Comparison of ENCODE assay signal across 8 cellular contexts in genomic region chr1:246932366-246932700, GRCh38. TPM values are rescaled to one million over a fixed set of nuclear protein-coding genes. Genes with fewer than 3 reads are reported as not detected.
DNase-seq lines count a peak whose midpoint lies in the region; ATAC-seq, FAIRE-seq and TF ChIP-seq lines count a peak whose summit lies in the region.

No MANE protein-coding gene starts in this region.

- no peaks in the 10 kb centered on the region for H3K9me2 ChIP-seq in SU-DHL-6 (replicated peaks; ENCODE audit: insufficient read depth, low read length)

- H3K9ac ChIP-seq in ES-I3 (ENCODE audit: low read depth, low read length) (peak overlapping the region; percentile 96), SU-DHL-6 (ENCODE audit: low read length) (peak overlapping the region; percentile 77)

- H3K4me3 ChIP-seq in SU-DHL-6 (ENCODE audit: insufficient read depth, low read length, poor library complexity, severe bottlenecking), result peak overlapping the region; percentile 73
- H3K4me3 ChIP-seq in fibroblast of the aortic adventitia (ENCODE audit: low read depth, low read length), result peak overlapping the region; percentile 71
- peak overlapping the region; percentile 96 to 98 for H3K4me3 ChIP-seq in prostate gland

- ATAC-seq in GM18505 (IDR thresholded peaks at IDR 0.05; ENCODE audit: unreplicated experiment), result no peak

- H3K36me3 ChIP-seq in ES-I3 (ENCODE audit: insufficient read depth, low read length), result no peaks in the 10 kb centered on the region; the same call in 1 of the 2 replicates
- no peaks in the 10 kb centered on the region; the same call in 1 of the 2 replicates for H3K36me3 ChIP-seq in SU-DHL-6 (ENCODE audit: low read length)
- H3K36me3 ChIP-seq in prostate gland, result no peaks in the 10 kb centered on the region

- intact Hi-C loops in prostate gland (cut with DNase I), result loop anchor here (10.0 kb wide), 1 partner anchor 172 kb away; the partner anchor contains the start of gene ZNF669

- H3K27ac ChIP-seq in SU-DHL-6 (ENCODE audit: low read depth, low read length), result peak overlapping the region; percentile 94
- H3K27ac ChIP-seq in prostate gland, result peak overlapping the region; percentile 92 to 97

- no peaks in the 10 kb centered on the region for H3K4me1 ChIP-seq in ES-I3 (ENCODE audit: insufficient read depth, low read length)
- H3K4me1 ChIP-seq in prostate gland (replicated peaks), result peaks cover 3% of the 10 kb centered on the region

- H3K4me2 ChIP-seq in SU-DHL-6 (ENCODE audit: low read depth, low read length, poor library complexity, severe bottlenecking), result peak overlapping the region; percentile 94

- DNase-seq in fibroblast of the aortic adventitia (ENCODE audit: low read depth) (no peak), prostate gland (ENCODE audit: low spot score) (no peak), cerebellum (ENCODE audit: low spot score) (no peak), T-helper 9 cell (no peak), H54 (ENCODE audit: insufficient read length, low spot score) (no peak)

- no peaks in the 10 kb centered on the region for H4K20me1 ChIP-seq in SU-DHL-6 (ENCODE audit: low read depth, low read length)

- 11% methylated on average over 8 of the region's 8 CpGs for WGBS in prostate gland

- FAIRE-seq in H54 (lab: Jason Lieb, UNC), result no peak

- TF ChIP-seq POLR2A in prostate gland (IDR thresholded peaks at IDR 0.05), result no peak
- TF ChIP-seq POLR2A in GM18505 (IDR thresholded peaks at IDR 0.05; ENCODE audit: borderline replicate concordance, extremely low read depth, insufficient read depth, insufficient read length), result no peak
- no peak for TF ChIP-seq POLR2A in H54 (IDR thresholded peaks at IDR 0.05; ENCODE audit: low read depth, low read length)

- H3K79me2 ChIP-seq in SU-DHL-6 (ENCODE audit: insufficient read depth, low read length), result peaks cover 38% of the 10 kb centered on the region

- H3F3A ChIP-seq in SU-DHL-6 (ENCODE audit: insufficient read depth), result peaks cover 9% of the 10 kb centered on the region; the same call in 1 of the 2 replicates

- no peaks in the 10 kb centered on the region for H3K27me3 ChIP-seq in SU-DHL-6 (ENCODE audit: low read length)
- no peaks in the 10 kb centered on the region for H3K27me3 ChIP-seq in prostate gland (replicated peaks; ENCODE audit: insufficient read depth)

- H3K9me3 ChIP-seq in ES-I3 (ENCODE audit: control insufficient read depth, insufficient read depth, low read length), result no peaks in the 10 kb centered on the region
- no peaks in the 10 kb centered on the region for H3K9me3 ChIP-seq in SU-DHL-6 (ENCODE audit: insufficient read depth, low read length)
- no peaks in the 10 kb centered on the region for H3K9me3 ChIP-seq in prostate gland

- TF ChIP-seq CTCF in SU-DHL-6 (IDR thresholded peaks at IDR 0.05; ENCODE audit: insufficient read depth, low read length, poor library complexity, severe bottlenecking) (no peak), fibroblast of the aortic adventitia (IDR thresholded peaks at IDR 0.05; ENCODE audit: insufficient read depth, low read length) (no peak), prostate gland (IDR thresholded peaks at IDR 0.05) (no peak)

- H2AFZ ChIP-seq in SU-DHL-6 (ENCODE audit: low read depth, low read length, severe bottlenecking), result peak overlapping the region; percentile 97

RNA-seq across cellular contexts. Expression of gene AHCTF1, which starts 0.6 kb away (rescaled TPM):
- total RNA-seq in fibroblast of the aortic adventitia (ENCODE audit: low replicate concordance) (26.5 and 38.7 TPM in 2 replicates), prostate gland (10 to 100 TPM; 22.5 to 39.6 TPM), cerebellum (36.7 TPM)
